Comparison of ENCODE assay signal across 8 cellular contexts in genomic region chr3:11642455-11643162, GRCh38. TPM values are rescaled to one million over a fixed set of nuclear protein-coding genes. Genes with fewer than 3 reads are reported as not detected.
DNase-seq lines count a peak whose midpoint lies in the region; ATAC-seq and TF ChIP-seq lines count a peak whose summit lies in the region.

No MANE protein-coding gene starts in this region.

- H3K9me2 ChIP-seq in GM23338 (ENCODE audit: insufficient read depth): no peaks in the 10 kb centered on the region
- no peaks in the 10 kb centered on the region for H3K9me2 ChIP-seq in Karpas-422 (replicated peaks; ENCODE audit: insufficient read depth, low read length)

- H3K79me2 ChIP-seq in GM23338 (replicated peaks; ENCODE audit: insufficient read depth) (peaks cover 47% of the 10 kb centered on the region), Karpas-422 (ENCODE audit: low read length) (peaks cover 83% of the 10 kb centered on the region)

- peaks cover 6% of the 10 kb centered on the region; the same call in 1 of the 2 replicates for H3F3A ChIP-seq in GM23338 (replicated peaks; ENCODE audit: low read depth)

- H3K4me3 Mint-ChIP-seq in GM23338: peak overlapping the region; percentile 97

- peaks cover 15% of the 10 kb centered on the region for H3K4me1 ChIP-seq in GM23338 (ENCODE audit: insufficient read depth)
- peaks cover 70% of the 10 kb centered on the region for H3K4me1 ChIP-seq in Karpas-422 (ENCODE audit: low read length)

- H3K27ac ChIP-seq in GM23338 (ENCODE audit: low read depth) (peak overlapping the region; percentile 82), Karpas-422 (ENCODE audit: low read length) (peak overlapping the region; percentile 91)

- no peaks in the 10 kb centered on the region for H3K9me3 ChIP-seq in Karpas-422 (ENCODE audit: low read length)

- no peaks in the 10 kb centered on the region for H3K9me3 Mint-ChIP-seq in GM23338

- peaks cover 39% of the 10 kb centered on the region for H3K4me1 Mint-ChIP-seq in GM23338

- TF ChIP-seq CTCF in GM23338 (conservative IDR thresholded peaks at IDR 0.05; ENCODE audit: low read depth in 2 of 2): no peak

- H3K27me3 ChIP-seq in GM23338 (ENCODE audit: insufficient read depth): no peaks in the 10 kb centered on the region
- H3K27me3 ChIP-seq in Karpas-422 (ENCODE audit: low read length): no peaks in the 10 kb centered on the region

- ATAC-seq in GM23338 (peak; percentile 20), sciatic nerve (peak; percentile 87)

- intact Hi-C loops in sciatic nerve (cut with DNase I): no loop called here

- peak overlapping the region; percentile 85 for H3K9ac ChIP-seq in Karpas-422 (ENCODE audit: low read length)

- H3K4me2 ChIP-seq in GM23338 (peak overlapping the region; percentile 73), Karpas-422 (ENCODE audit: low read depth, low read length, poor library complexity, severe bottlenecking) (peak overlapping the region; percentile 74)

- H3K36me3 Mint-ChIP-seq in GM23338 (ENCODE audit: low read depth): no peaks in the 10 kb centered on the region

- H3K27me3 Mint-ChIP-seq in GM23338 (ENCODE audit: insufficient read depth, low read depth, poor library complexity): peaks cover 11% of the 10 kb centered on the region

- DNase-seq in GM23338 (ENCODE audit: low spot score): peak; percentile 68
- peak; percentile 91 for DNase-seq in Karpas-422
- DNase-seq in T-helper 2 cell: peak; percentile 25 to 88 (median 48)
- peak; percentile 83 for DNase-seq in astrocyte of the hippocampus (ENCODE audit: low read depth, low spot score)
- peak in 49 of 51 donors; percentile 27 to 88 (median 69) for DNase-seq in hypothalamus (lab: John Stamatoyannopoulos, UW)
- peak; percentile 84 for DNase-seq in sciatic nerve (ENCODE audit: low spot score)
- no peak for DNase-seq in OCI-M2 (lab: John Stamatoyannopoulos, UW; ENCODE audit: unreplicated experiment)

- H3K27ac Mint-ChIP-seq in GM23338: peak overlapping the region; percentile 97

- H3K4me3 ChIP-seq in GM08714 (ENCODE audit: low read length) (peak overlapping the region; percentile 80), GM23338 (peak overlapping the region; percentile 83), Karpas-422 (ENCODE audit: low read length) (peak overlapping the region; percentile 76)

- H3K36me3 ChIP-seq in GM23338 (ENCODE audit: insufficient read depth): no peaks in the 10 kb centered on the region
- H3K36me3 ChIP-seq in Karpas-422 (ENCODE audit: insufficient read depth, low read length): no peaks in the 10 kb centered on the region

- H2AFZ ChIP-seq in GM23338 (0 out of 2 replicates have a peak overlapping the region, but pooled peaks have one; percentile 12), Karpas-422 (ENCODE audit: low read length) (peak overlapping the region; percentile 59; the same call in 1 of the 2 replicates)

- H4K20me1 ChIP-seq in GM23338 (replicated peaks; ENCODE audit: insufficient read depth): no peaks in the 10 kb centered on the region
- peaks cover 24% of the 10 kb centered on the region; the same call in 1 of the 2 replicates for H4K20me1 ChIP-seq in Karpas-422 (ENCODE audit: insufficient read depth, low read depth, low read length)

TF ChIP-seq in GM23338, 12 proteins besides CTCF, POLR2A, EP300 and RAD21:
- TF ChIP-seq ETS1 (IDR thresholded peaks at IDR 0.05) (0 out of 2 replicates have a peak, but pooled peaks have one; percentile 23), ZNF462 (CRISPR knock-in tag; IDR thresholded peaks at IDR 0.05) (no peak), ZNF331 (CRISPR knock-in tag; IDR thresholded peaks at IDR 0.05; ENCODE audit: low read depth) (no peak), JUNB (IDR thresholded peaks at IDR 0.05; ENCODE audit: unreplicated experiment) (no peak)
TF ChIP-seq in GM23338: peak in this region for 1.

RNA-seq across cellular contexts. Expression of gene VGLL4, which starts 1.1 kb away (rescaled TPM):
- 39.1 and 45.9 TPM in 2 replicates for total RNA-seq in GM23338 (2014; rRNA removed; shearing (Covaris generic))
- 20.8 and 23.2 TPM in 2 replicates for polyA plus RNA-seq in GM23338 (2016; fragmentation: Nextera tagmentation; extraction: Ambion mirVana)
- total RNA-seq in Karpas-422 (2014; rRNA removed; shearing (Covaris generic); ENCODE audit: low replicate concordance): 125 and 152 TPM in 2 replicates
- total RNA-seq in sciatic nerve: 96.5 TPM
